In genomic region chr5:75053286-75054109, GRCh38 we compare ENCODE assay signal across 8 cellular contexts. TPM values are rescaled to one million over a fixed set of nuclear protein-coding genes. Genes with fewer than 3 reads are reported as not detected.
DNase-seq lines count a peak whose midpoint lies in the region; ATAC-seq and TF ChIP-seq lines count a peak whose summit lies in the region.

No MANE protein-coding gene starts in this region.

- ATAC-seq in upper lobe of left lung (ENCODE audit: low FRiP score in 2 of 2) (peak; percentile 63 to 74), GM21717 (IDR thresholded peaks at IDR 0.05; ENCODE audit: unreplicated experiment) (no peak)

- peak in 2 of 4 donors; percentile 36 to 67 for TF ChIP-seq POLR2A in upper lobe of left lung (IDR thresholded peaks at IDR 0.05)

- no peaks in the 10 kb centered on the region for H3K9me3 Mint-ChIP-seq in activated naive CD4-positive, alpha-beta T cell treated with anti-CD3 and anti-CD28 coated beads, Interleukin-2, amount 50 U/mL, for 24 hours
- peaks cover 19% of the 10 kb centered on the region for H3K9me3 Mint-ChIP-seq in glutamatergic neuron (ENCODE audit: unreplicated experiment)

- no peaks in the 10 kb centered on the region for H3K36me3 ChIP-seq in upper lobe of left lung

- H3K27me3 ChIP-seq in upper lobe of left lung, result peaks cover 0 to 8% (median 0%) of the 10 kb centered on the region in 4 donors

- no peaks in the 10 kb centered on the region for H3K27me3 Mint-ChIP-seq in activated naive CD4-positive, alpha-beta T cell treated with anti-CD3 and anti-CD28 coated beads, Interleukin-2, amount 50 U/mL, for 24 hours
- H3K27me3 Mint-ChIP-seq in glutamatergic neuron (ENCODE audit: unreplicated experiment), result peaks cover 20% of the 10 kb centered on the region

- peak; percentile 67 for DNase-seq in AG08395 (ENCODE audit: low spot score)
- DNase-seq in GM20000 (ENCODE audit: low spot score), result peak; percentile 51
- peak; percentile 58 for DNase-seq in RPMI7951 (ENCODE audit: low read depth)
- DNase-seq in glutamatergic neuron, result peak; percentile 60
- DNase-seq in nucleus accumbens (lab: John Stamatoyannopoulos, UW), result peak in 29 of 56 donors; percentile 6 to 64 (median 49)
- DNase-seq in upper lobe of left lung, result peak; percentile 51 to 92

- H3K9me3 ChIP-seq in upper lobe of left lung, result no peaks in the 10 kb centered on the region

- peak overlapping the region; percentile 87 to 94 (median 90) for H3K27ac ChIP-seq in upper lobe of left lung

- TF ChIP-seq CTCF in GM20000 (IDR thresholded peaks at IDR 0.05; ENCODE audit: extremely low read depth, missing control alignments), result no peak
- peak; percentile 13 for TF ChIP-seq CTCF in glutamatergic neuron (IDR thresholded peaks at IDR 0.05; ENCODE audit: partially characterized antibody, unreplicated experiment)
- TF ChIP-seq CTCF in upper lobe of left lung (IDR thresholded peaks at IDR 0.05), result peak in 2 of 6 experiments; percentile 24 to 34

- H3K27ac Mint-ChIP-seq in activated naive CD4-positive, alpha-beta T cell treated with anti-CD3 and anti-CD28 coated beads, Interleukin-2, amount 50 U/mL, for 24 hours, result peak overlapping the region; percentile 92
- no peak overlapping the region for H3K27ac Mint-ChIP-seq in glutamatergic neuron (ENCODE audit: unreplicated experiment)

- TF ChIP-seq EP300 in upper lobe of left lung (IDR thresholded peaks at IDR 0.05), result no peak

- H3K36me3 Mint-ChIP-seq in activated naive CD4-positive, alpha-beta T cell treated with anti-CD3 and anti-CD28 coated beads, Interleukin-2, amount 50 U/mL, for 24 hours, result no peaks in the 10 kb centered on the region
- H3K36me3 Mint-ChIP-seq in glutamatergic neuron (ENCODE audit: unreplicated experiment), result no peaks in the 10 kb centered on the region

- 0 to 5% methylated on average over 16 to 18 of the region's 96 CpGs for WGBS in upper lobe of left lung, 2 donors

- peak overlapping the region; percentile 91 for H3K4me3 Mint-ChIP-seq in activated naive CD4-positive, alpha-beta T cell treated with anti-CD3 and anti-CD28 coated beads, Interleukin-2, amount 50 U/mL, for 24 hours
- peak overlapping the region; percentile 93 for H3K4me3 Mint-ChIP-seq in glutamatergic neuron (ENCODE audit: unreplicated experiment)

- H3K4me1 Mint-ChIP-seq in activated naive CD4-positive, alpha-beta T cell treated with anti-CD3 and anti-CD28 coated beads, Interleukin-2, amount 50 U/mL, for 24 hours, result peaks cover 88% of the 10 kb centered on the region
- H3K4me1 Mint-ChIP-seq in glutamatergic neuron (ENCODE audit: low read depth, unreplicated experiment), result peaks cover 24% of the 10 kb centered on the region

- H3K4me1 ChIP-seq in upper lobe of left lung, result peaks cover 9 to 33% (median 16%) of the 10 kb centered on the region in 4 donors

- H3K4me3 ChIP-seq in upper lobe of left lung, result peak overlapping the region; percentile 67 to 92 (median 84)

RNA-seq across cellular contexts. Expression of gene GCNT4, which starts 1.1 kb away (rescaled TPM):
- 0.10 TPM in 1 of 2 replicates, not detected in the other for total RNA-seq in RPMI7951 (2014; rRNA removed; shearing (Covaris generic))
- total RNA-seq in glutamatergic neuron (ENCODE audit: unreplicated experiment) (5.2 TPM), upper lobe of left lung (1 to 10 TPM in 5 of 6 donors, under 1 TPM in 1; 0.33 to 3.6 (median 1.8) TPM)
